14 cellular contexts compared by ENCODE assay signal in genomic region chr7:151796871-151797270, GRCh38.
A peak's percentile ranks its signal among the peaks of the same experiment; 100 is the strongest.
DNase-seq lines count a peak whose midpoint lies in the region; ATAC-seq and TF ChIP-seq lines count a peak whose summit lies in the region.
"Had no signal": no experiment of that assay in that cellular context is flagged by ENCODE, and none has a peak within 500 bp of the region (broad histone marks: within the 10 kb centered on the region; RNA-seq: fewer than 3 reads in every experiment).

No MANE protein-coding gene starts in this region.

- peak; percentile 44 for DNase-seq in HuH-7 (ENCODE audit: low spot score)
- peak; percentile 49 to 92 for DNase-seq in lower leg skin (ENCODE audit: low spot score in 2 of 2)
- DNase-seq in T-helper 9 cell: no peak
- DNase-seq in H4 (ENCODE audit: low spot score): no peak
- DNase-seq in NCI-H1436 (lab: John Stamatoyannopoulos, UW): no peak
- DNase-seq: activated B cell treated with CpG ODN at 0.5 μM for 24 hours; amniotic stem cell; CD4-positive, alpha-beta T cell; NCI-H187 treated with DMSO at 0.1 percent for 48 hours; SK-N-SH; stimulated activated CD8-positive, alpha-beta memory T cell treated with anti-CD3 and anti-CD28 coated beads, Interleukin-4, amount 100 ng/mL, for 48 hours had no signal

- H3K36me3 Mint-ChIP-seq in activated T-helper 17 cell treated with anti-CD3 and anti-CD28 coated beads, Interleukin-2, amount 50 U/mL, for 72 hours (ENCODE audit: low read depth): no peaks in the 10 kb centered on the region
- H3K36me3 Mint-ChIP-seq in stimulated activated naive CD8-positive, alpha-beta T cell treated with anti-CD3 and anti-CD28 coated beads, Interleukin-15, Interleukin-2, amounts not matched to agents 100 ng/mL and 50 ng/mL, for 24 hours (ENCODE audit: low read depth): no peaks in the 10 kb centered on the region

- H3K4me3 Mint-ChIP-seq in activated T-helper 17 cell treated with anti-CD3 and anti-CD28 coated beads, Interleukin-2, amount 50 U/mL, for 72 hours: peak overlapping the region; percentile 61
- no peak overlapping the region for H3K4me3 Mint-ChIP-seq in stimulated activated naive CD8-positive, alpha-beta T cell treated with anti-CD3 and anti-CD28 coated beads, Interleukin-15, Interleukin-2, amounts not matched to agents 100 ng/mL and 50 ng/mL, for 24 hours
- H3K4me3 Mint-ChIP-seq: activated B cell treated with CpG ODN at 0.5 μM for 24 hours; CD4-positive, alpha-beta T cell had no signal

- no peaks in the 10 kb centered on the region for H3K9me3 Mint-ChIP-seq in activated T-helper 17 cell treated with anti-CD3 and anti-CD28 coated beads, Interleukin-2, amount 50 U/mL, for 72 hours
- no peaks in the 10 kb centered on the region for H3K9me3 Mint-ChIP-seq in stimulated activated naive CD8-positive, alpha-beta T cell treated with anti-CD3 and anti-CD28 coated beads, Interleukin-15, Interleukin-2, amounts not matched to agents 100 ng/mL and 50 ng/mL, for 24 hours
- H3K9me3 Mint-ChIP-seq: activated B cell treated with CpG ODN at 0.5 μM for 24 hours; CD4-positive, alpha-beta T cell had no signal

- no peak for TF ChIP-seq CTCF in lower leg skin (IDR thresholded peaks at IDR 0.05)

- WGBS in lower leg skin, 2 donors: 22 to 35% methylated on average over 13 of the region's 13 CpGs

- H3K4me3 ChIP-seq in lower leg skin (ENCODE audit: low read depth, poor library complexity, severe bottlenecking): no peak overlapping the region

- peaks cover 16% of the 10 kb centered on the region for H3K4me1 Mint-ChIP-seq in activated T-helper 17 cell treated with anti-CD3 and anti-CD28 coated beads, Interleukin-2, amount 50 U/mL, for 72 hours
- H3K4me1 Mint-ChIP-seq in stimulated activated naive CD8-positive, alpha-beta T cell treated with anti-CD3 and anti-CD28 coated beads, Interleukin-15, Interleukin-2, amounts not matched to agents 100 ng/mL and 50 ng/mL, for 24 hours (ENCODE audit: low read depth): peaks cover 42% of the 10 kb centered on the region

- H3K27me3 Mint-ChIP-seq in activated T-helper 17 cell treated with anti-CD3 and anti-CD28 coated beads, Interleukin-2, amount 50 U/mL, for 72 hours: no peaks in the 10 kb centered on the region
- no peaks in the 10 kb centered on the region for H3K27me3 Mint-ChIP-seq in stimulated activated naive CD8-positive, alpha-beta T cell treated with anti-CD3 and anti-CD28 coated beads, Interleukin-15, Interleukin-2, amounts not matched to agents 100 ng/mL and 50 ng/mL, for 24 hours
- H3K27me3 Mint-ChIP-seq: activated B cell treated with CpG ODN at 0.5 μM for 24 hours; CD4-positive, alpha-beta T cell had no signal

- peak overlapping the region; percentile 88 for H3K27ac Mint-ChIP-seq in activated T-helper 17 cell treated with anti-CD3 and anti-CD28 coated beads, Interleukin-2, amount 50 U/mL, for 72 hours
- H3K27ac Mint-ChIP-seq in stimulated activated naive CD8-positive, alpha-beta T cell treated with anti-CD3 and anti-CD28 coated beads, Interleukin-15, Interleukin-2, amounts not matched to agents 100 ng/mL and 50 ng/mL, for 24 hours: peak overlapping the region; percentile 61
- H3K27ac Mint-ChIP-seq: activated B cell treated with CpG ODN at 0.5 μM for 24 hours; CD4-positive, alpha-beta T cell had no signal

- ATAC-seq in activated T-helper 17 cell treated with anti-CD3 and anti-CD28 coated beads, Interleukin-2, amount 50 U/mL, for 72 hours (replicated peaks): no peak
- no peak for ATAC-seq in GM21515 (IDR thresholded peaks at IDR 0.05; ENCODE audit: unreplicated experiment)

- intact Hi-C loops in lower leg skin (cut with DNase I; ENCODE audit: low total_unique reads): no loop called here

- no peak for TF ChIP-seq POLR2A in lower leg skin (IDR thresholded peaks at IDR 0.05)

Comparison
In these comparisons a context has a peak if more than half of its experiments do, and no peak if none do; other contexts are left out.
1. DNase-seq: peak in HuH-7 (single experiment) and lower leg skin (2 of 2); none in T-helper 9 cell (single experiment), H4 (single experiment) and NCI-H1436 (single experiment).